1 cellular context compared by ENCODE assay signal in the genomic region with DNA sequence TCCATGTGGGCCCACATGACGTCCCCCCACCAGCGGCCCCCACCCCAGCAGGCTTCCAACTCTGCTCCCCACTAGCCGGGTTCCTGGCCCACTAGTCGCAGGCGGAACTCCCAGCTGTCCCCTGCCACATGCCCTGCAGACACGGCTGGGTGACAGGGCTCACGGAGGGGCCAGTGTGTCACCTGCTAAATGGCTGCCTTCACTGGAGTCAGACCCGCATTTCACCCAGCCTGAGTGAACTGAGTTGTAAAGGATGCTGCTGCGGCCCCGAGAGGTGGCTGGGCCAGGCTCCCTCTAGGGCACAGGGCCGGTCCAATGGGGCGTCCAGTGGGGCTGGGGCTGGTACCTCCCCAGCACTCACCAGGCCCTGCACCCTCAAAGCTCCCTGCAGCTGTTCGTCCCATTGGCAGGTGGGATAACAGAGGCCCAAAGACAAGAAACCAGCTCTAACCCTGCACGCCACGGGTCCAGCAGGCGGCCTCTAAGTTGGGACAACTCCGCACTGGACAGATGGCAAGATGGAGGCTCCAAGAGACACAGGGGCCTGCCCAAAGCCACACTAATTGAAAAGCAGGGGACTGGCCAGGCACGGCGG.
TF ChIP-seq lines count a peak whose summit lies in the region.

No MANE protein-coding gene starts in this region.

TF ChIP-seq in SK-N-SH, 30 proteins besides CTCF, POLR2A, EP300 and RAD21:
- TF ChIP-seq NRF1 (IDR thresholded peaks at IDR 0.05; ENCODE audit: low read depth, low read length) = no peak
- no peak for TF ChIP-seq ZBTB33 (IDR thresholded peaks at IDR 0.05; ENCODE audit: borderline replicate concordance, low read depth)
- TF ChIP-seq FOXM1 (IDR thresholded peaks at IDR 0.05; ENCODE audit: low read depth) = no peak
- TF ChIP-seq GABPA (IDR thresholded peaks at IDR 0.05; ENCODE audit: low read depth) = no peak
- TF ChIP-seq POLR2AphosphoS5 (IDR thresholded peaks at IDR 0.05; ENCODE audit: low read depth, low read length) = no peak
- no peak for TF ChIP-seq GATA2 (CRISPR knock-in tag; IDR thresholded peaks at IDR 0.05)
- TF ChIP-seq, protein P1, sequence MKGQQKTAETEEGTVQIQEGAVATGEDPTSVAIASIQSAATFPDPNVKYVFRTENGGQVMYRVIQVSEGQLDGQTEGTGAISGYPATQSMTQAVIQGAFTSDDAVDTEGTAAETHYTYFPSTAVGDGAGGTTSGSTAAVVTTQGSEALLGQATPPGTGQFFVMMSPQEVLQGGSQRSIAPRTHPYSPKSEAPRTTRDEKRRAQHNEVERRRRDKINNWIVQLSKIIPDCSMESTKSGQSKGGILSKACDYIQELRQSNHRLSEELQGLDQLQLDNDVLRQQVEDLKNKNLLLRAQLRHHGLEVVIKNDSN (IDR thresholded peaks at IDR 0.05; ENCODE audit: borderline replicate concordance, low read depth) = no peak
- no peak for TF ChIP-seq TEAD4 (IDR thresholded peaks at IDR 0.05; ENCODE audit: borderline replicate concordance, insufficient read depth)
- TF ChIP-seq EZH2phosphoT487 (IDR thresholded peaks at IDR 0.05; ENCODE audit: borderline replicate concordance, low read depth) = no peak
- TF ChIP-seq, protein P2, sequence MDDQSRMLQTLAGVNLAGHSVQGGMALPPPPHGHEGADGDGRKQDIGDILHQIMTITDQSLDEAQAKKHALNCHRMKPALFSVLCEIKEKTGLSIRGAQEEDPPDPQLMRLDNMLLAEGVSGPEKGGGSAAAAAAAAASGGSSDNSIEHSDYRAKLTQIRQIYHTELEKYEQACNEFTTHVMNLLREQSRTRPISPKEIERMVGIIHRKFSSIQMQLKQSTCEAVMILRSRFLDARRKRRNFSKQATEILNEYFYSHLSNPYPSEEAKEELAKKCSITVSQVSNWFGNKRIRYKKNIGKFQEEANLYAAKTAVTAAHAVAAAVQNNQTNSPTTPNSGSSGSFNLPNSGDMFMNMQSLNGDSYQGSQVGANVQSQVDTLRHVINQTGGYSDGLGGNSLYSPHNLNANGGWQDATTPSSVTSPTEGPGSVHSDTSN (IDR thresholded peaks at IDR 0.05) = no peak
- no peak for TF ChIP-seq YY1 (IDR thresholded peaks at IDR 0.05; ENCODE audit: low read depth)
- TF ChIP-seq FOSL2 (IDR thresholded peaks at IDR 0.05; ENCODE audit: borderline replicate concordance, low read depth) = no peak
- TF ChIP-seq IRF3 (IDR thresholded peaks at IDR 0.05; ENCODE audit: low read depth, low read length) = no peak
- no peak for TF ChIP-seq REST (IDR thresholded peaks at IDR 0.05; ENCODE audit: low read depth, low read length)
- no peak for TF ChIP-seq MXI1 (IDR thresholded peaks at IDR 0.05; ENCODE audit: low read depth, low read length)
- no peak for TF ChIP-seq SMC3 (IDR thresholded peaks at IDR 0.05; ENCODE audit: low read depth, low read length)
- no peak for TF ChIP-seq RCOR1 (IDR thresholded peaks at IDR 0.05; ENCODE audit: low read length)
- TF ChIP-seq RFX5 (IDR thresholded peaks at IDR 0.05; ENCODE audit: low read length) = no peak
- no peak for TF ChIP-seq NFIC (IDR thresholded peaks at IDR 0.05; ENCODE audit: borderline replicate concordance)
- TF ChIP-seq ELF1 (IDR thresholded peaks at IDR 0.05) = no peak
